In the genomic region with DNA sequence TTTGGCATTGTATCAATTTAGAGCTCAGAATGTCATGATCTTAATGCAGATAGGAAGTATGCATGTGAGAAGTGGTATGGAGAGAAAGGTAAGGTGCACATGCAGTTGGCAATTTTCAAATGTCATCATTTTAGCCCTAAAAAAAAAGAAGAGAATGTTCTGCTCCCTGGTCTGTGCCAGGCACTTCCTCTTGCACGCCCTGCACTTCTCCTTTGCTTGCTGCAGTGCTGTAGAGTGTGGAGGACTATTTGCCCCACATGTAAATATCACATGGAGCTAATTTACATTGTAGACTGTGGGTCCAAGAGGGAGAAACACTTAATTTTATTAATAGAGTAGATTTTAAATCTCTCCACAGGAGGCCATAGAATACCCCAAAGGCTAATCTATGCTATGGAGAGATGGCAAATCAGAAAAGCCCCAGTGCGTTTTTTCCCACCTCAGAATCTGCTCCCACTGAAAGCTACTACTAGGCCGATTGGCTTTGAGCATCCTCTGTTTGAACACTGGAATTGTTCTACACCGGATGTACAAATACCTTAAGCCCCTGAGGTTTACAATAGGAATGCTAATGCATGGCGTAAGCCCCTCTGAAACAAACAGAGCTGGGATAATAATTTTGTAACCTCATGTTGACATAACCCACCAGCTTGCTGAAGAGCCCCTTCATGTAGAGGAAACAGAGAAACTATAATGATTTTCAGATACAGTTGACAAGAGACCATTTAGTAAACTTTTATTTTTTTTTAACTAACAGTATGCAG, we compare ENCODE assay signal across 2 cellular contexts.
TF ChIP-seq lines count a peak whose summit lies in the region.

No MANE protein-coding gene starts in this region.

TF ChIP-seq in HepG2, 621 proteins besides CTCF, POLR2A, EP300 and RAD21 (continues in another document):
- TF ChIP-seq SOX5 (CRISPR knock-in tag; IDR thresholded peaks at IDR 0.05; ENCODE audit: borderline replicate concordance) = peak; percentile 45; the same call in 1 of the 2 replicates
- no peak for TF ChIP-seq SMAD1 (CRISPR knock-in tag; IDR thresholded peaks at IDR 0.05; ENCODE audit: borderline replicate concordance, low read depth)
- no peak for TF ChIP-seq SOX13 (IDR thresholded peaks at IDR 0.05)
- TF ChIP-seq SOX13 (CRISPR knock-in tag; conservative IDR thresholded peaks at IDR 0.05 in 1 of 2, IDR thresholded peaks at IDR 0.05 in 1 of 2) = peak in 1 of 2 experiments; percentile 82; a peak in 2 of 4 replicates
- TF ChIP-seq, protein P1, sequence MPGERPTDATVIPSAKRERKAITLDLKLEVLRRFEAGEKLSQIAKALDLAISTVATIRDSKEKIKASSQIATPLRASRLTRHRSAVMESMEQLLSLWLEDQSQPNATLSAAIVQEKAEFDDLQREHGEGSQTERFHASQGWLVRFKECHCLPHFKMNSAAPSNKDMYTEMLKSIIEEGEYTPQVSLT (CRISPR knock-in tag; IDR thresholded peaks at IDR 0.05; ENCODE audit: borderline replicate concordance, low read depth) = no peak
- TF ChIP-seq ZNF777 (CRISPR knock-in tag; IDR thresholded peaks at IDR 0.05) = no peak
- TF ChIP-seq, protein P2, sequence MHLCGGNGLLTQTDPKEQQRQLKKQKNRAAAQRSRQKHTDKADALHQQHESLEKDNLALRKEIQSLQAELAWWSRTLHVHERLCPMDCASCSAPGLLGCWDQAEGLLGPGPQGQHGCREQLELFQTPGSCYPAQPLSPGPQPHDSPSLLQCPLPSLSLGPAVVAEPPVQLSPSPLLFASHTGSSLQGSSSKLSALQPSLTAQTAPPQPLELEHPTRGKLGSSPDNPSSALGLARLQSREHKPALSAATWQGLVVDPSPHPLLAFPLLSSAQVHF (CRISPR knock-in tag; IDR thresholded peaks at IDR 0.05) = no peak
- no peak for TF ChIP-seq ZNF256 (CRISPR knock-in tag; conservative IDR thresholded peaks at IDR 0.05)
- no peak for TF ChIP-seq THYN1 (CRISPR knock-in tag; IDR thresholded peaks at IDR 0.05; ENCODE audit: borderline replicate concordance, low read depth)
- no peak for TF ChIP-seq ZNF737 (CRISPR knock-in tag; IDR thresholded peaks at IDR 0.05; ENCODE audit: borderline replicate concordance)
- no peak for TF ChIP-seq REPIN1 (CRISPR knock-in tag; IDR thresholded peaks at IDR 0.05; ENCODE audit: borderline replicate concordance, low read depth)
- TF ChIP-seq, protein P3, sequence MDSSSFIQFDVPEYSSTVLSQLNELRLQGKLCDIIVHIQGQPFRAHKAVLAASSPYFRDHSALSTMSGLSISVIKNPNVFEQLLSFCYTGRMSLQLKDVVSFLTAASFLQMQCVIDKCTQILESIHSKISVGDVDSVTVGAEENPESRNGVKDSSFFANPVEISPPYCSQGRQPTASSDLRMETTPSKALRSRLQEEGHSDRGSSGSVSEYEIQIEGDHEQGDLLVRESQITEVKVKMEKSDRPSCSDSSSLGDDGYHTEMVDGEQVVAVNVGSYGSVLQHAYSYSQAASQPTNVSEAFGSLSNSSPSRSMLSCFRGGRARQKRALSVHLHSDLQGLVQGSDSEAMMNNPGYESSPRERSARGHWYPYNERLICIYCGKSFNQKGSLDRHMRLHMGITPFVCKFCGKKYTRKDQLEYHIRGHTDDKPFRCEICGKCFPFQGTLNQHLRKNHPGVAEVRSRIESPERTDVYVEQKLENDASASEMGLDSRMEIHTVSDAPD (CRISPR knock-in tag; IDR thresholded peaks at IDR 0.05) = no peak
- peak; percentile 27; the same call in 1 of the 2 replicates for TF ChIP-seq CEBPB (IDR thresholded peaks at IDR 0.05; ENCODE audit: borderline replicate concordance, low read depth, low read length)
- TF ChIP-seq, protein P4, sequence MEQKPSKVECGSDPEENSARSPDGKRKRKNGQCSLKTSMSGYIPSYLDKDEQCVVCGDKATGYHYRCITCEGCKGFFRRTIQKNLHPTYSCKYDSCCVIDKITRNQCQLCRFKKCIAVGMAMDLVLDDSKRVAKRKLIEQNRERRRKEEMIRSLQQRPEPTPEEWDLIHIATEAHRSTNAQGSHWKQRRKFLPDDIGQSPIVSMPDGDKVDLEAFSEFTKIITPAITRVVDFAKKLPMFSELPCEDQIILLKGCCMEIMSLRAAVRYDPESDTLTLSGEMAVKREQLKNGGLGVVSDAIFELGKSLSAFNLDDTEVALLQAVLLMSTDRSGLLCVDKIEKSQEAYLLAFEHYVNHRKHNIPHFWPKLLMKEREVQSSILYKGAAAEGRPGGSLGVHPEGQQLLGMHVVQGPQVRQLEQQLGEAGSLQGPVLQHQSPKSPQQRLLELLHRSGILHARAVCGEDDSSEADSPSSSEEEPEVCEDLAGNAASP (CRISPR knock-in tag; IDR thresholded peaks at IDR 0.05; ENCODE audit: borderline replicate concordance) = no peak
- no peak for TF ChIP-seq SP5 (CRISPR knock-in tag; IDR thresholded peaks at IDR 0.05; ENCODE audit: borderline replicate concordance, low read depth)
- peak; percentile 63 for TF ChIP-seq ETV5 (CRISPR knock-in tag; IDR thresholded peaks at IDR 0.05; ENCODE audit: borderline replicate concordance)
- no peak for TF ChIP-seq KLF13 (CRISPR knock-in tag; IDR thresholded peaks at IDR 0.05)
- no peak for TF ChIP-seq ZNF383 (CRISPR knock-in tag; IDR thresholded peaks at IDR 0.05; ENCODE audit: borderline replicate concordance)
- TF ChIP-seq KLF11 (CRISPR knock-in tag; IDR thresholded peaks at IDR 0.05) = no peak
- TF ChIP-seq GATAD2A (CRISPR knock-in tag; IDR thresholded peaks at IDR 0.05) = peak; percentile 63; the same call in 1 of the 2 replicates
- peak; percentile 45; the same call in 1 of the 2 replicates for TF ChIP-seq TCF7 (IDR thresholded peaks at IDR 0.05; ENCODE audit: low read depth)
- no peak for TF ChIP-seq ARNT2 (CRISPR knock-in tag; IDR thresholded peaks at IDR 0.05; ENCODE audit: low read depth)
- TF ChIP-seq SP4 (CRISPR knock-in tag; IDR thresholded peaks at IDR 0.05) = no peak
- TF ChIP-seq FOXA3 (CRISPR knock-in tag; IDR thresholded peaks at IDR 0.05) = peak; percentile 64; the same call in 1 of the 2 replicates
- TF ChIP-seq, protein P5, sequence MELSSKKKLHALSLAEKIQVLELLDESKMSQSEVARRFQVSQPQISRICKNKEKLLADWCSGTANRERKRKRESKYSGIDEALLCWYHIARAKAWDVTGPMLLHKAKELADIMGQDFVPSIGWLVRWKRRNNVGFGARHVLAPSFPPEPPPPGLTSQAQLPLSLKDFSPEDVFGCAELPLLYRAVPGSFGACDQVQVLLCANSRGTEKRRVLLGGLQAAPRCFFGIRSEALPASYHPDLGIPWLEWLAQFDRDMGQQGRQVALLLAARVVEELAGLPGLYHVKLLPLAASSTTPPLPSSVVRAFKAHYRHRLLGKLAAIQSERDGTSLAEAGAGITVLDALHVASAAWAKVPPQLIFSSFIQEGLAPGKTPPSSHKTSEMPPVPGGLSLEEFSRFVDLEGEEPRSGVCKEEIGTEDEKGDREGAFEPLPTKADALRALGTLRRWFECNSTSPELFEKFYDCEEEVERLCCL (CRISPR knock-in tag; IDR thresholded peaks at IDR 0.05; ENCODE audit: borderline replicate concordance) = no peak
- TF ChIP-seq RAD51 (IDR thresholded peaks at IDR 0.05; ENCODE audit: borderline replicate concordance) = no peak
- TF ChIP-seq ZNF614 (CRISPR knock-in tag; IDR thresholded peaks at IDR 0.05; ENCODE audit: borderline replicate concordance) = no peak
- TF ChIP-seq MAZ (IDR thresholded peaks at IDR 0.05; ENCODE audit: borderline replicate concordance, low read depth, low read length) = no peak
- TF ChIP-seq MAZ (CRISPR knock-in tag; IDR thresholded peaks at IDR 0.05; ENCODE audit: low read depth) = no peak
- TF ChIP-seq IKZF1 (IDR thresholded peaks at IDR 0.05) = no peak
- no peak for TF ChIP-seq ZBTB42 (CRISPR knock-in tag; IDR thresholded peaks at IDR 0.05)

TF ChIP-seq in HEK293T, 16 proteins besides CTCF, POLR2A, EP300 and RAD21:
- TF ChIP-seq SP1 (IDR thresholded peaks at IDR 0.05) (no peak), BHLHE40 (IDR thresholded peaks at IDR 0.05; ENCODE audit: borderline replicate concordance) (no peak), FOXA1 (IDR thresholded peaks at IDR 0.05) (no peak), HDGF (IDR thresholded peaks at IDR 0.05; ENCODE audit: borderline replicate concordance) (no peak), SUZ12 (IDR thresholded peaks at IDR 0.05) (no peak), L3MBTL2 (conservative IDR thresholded peaks at IDR 0.05) (no peak), ZNF384 (IDR thresholded peaks at IDR 0.05) (no peak), ARNT (IDR thresholded peaks at IDR 0.05) (no peak), TARDBP (IDR thresholded peaks at IDR 0.05) (no peak), NFRKB (IDR thresholded peaks at IDR 0.05) (no peak), FOXK2 (IDR thresholded peaks at IDR 0.05) (no peak), CTBP1 (IDR thresholded peaks at IDR 0.05; ENCODE audit: borderline replicate concordance) (no peak), LEF1 (IDR thresholded peaks at IDR 0.05; ENCODE audit: borderline replicate concordance) (no peak), FOXM1 (IDR thresholded peaks at IDR 0.05; ENCODE audit: borderline replicate concordance) (no peak), ELF4 (IDR thresholded peaks at IDR 0.05) (no peak)
- TF ChIP-seq, protein P6, sequence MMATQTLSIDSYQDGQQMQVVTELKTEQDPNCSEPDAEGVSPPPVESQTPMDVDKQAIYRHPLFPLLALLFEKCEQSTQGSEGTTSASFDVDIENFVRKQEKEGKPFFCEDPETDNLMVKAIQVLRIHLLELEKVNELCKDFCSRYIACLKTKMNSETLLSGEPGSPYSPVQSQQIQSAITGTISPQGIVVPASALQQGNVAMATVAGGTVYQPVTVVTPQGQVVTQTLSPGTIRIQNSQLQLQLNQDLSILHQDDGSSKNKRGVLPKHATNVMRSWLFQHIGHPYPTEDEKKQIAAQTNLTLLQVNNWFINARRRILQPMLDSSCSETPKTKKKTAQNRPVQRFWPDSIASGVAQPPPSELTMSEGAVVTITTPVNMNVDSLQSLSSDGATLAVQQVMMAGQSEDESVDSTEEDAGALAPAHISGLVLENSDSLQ (IDR thresholded peaks at IDR 0.05) = no peak
